ENCODE assay signal across 21 cellular contexts in genomic region chr15:93238641-93239040, GRCh38.
"Had no signal": no experiment of that assay in that cellular context is flagged by ENCODE, and none has a peak within 500 bp of the region (broad histone marks: within the 10 kb centered on the region; RNA-seq: fewer than 3 reads in every experiment).

No MANE protein-coding gene starts in this region.

- H3K4me3 Mint-ChIP-seq: IgD-negative memory B cell had no signal

- H3K9me3 ChIP-seq: SK-N-SH had no signal

- DNase-seq: Kasumi-1, MM.1S, NCI-H1092 treated with DMSO at 0.1 percent for 48 hours, NCI-H1436, NCI-H187, NCI-H2029, NCI-H2081 treated with DMSO at 0.1 percent for 48 hours, NCI-H2171, NCI-H226, NCI-H446, NCI-H510A, NCI-H524 treated with DMSO at 0.1 percent for 48 hours, NCI-H69, NCI-H774, SHP77, SK-N-SH had no signal

- H3K36me3 Mint-ChIP-seq: IgD-negative memory B cell had no signal

- H3K4me3 ChIP-seq: K562 had no signal

- H3K27ac ChIP-seq: HL-60, KMS-11, RWPE1 had no signal

- H3K4me1 Mint-ChIP-seq: IgD-negative memory B cell had no signal

- H3K27ac Mint-ChIP-seq: IgD-negative memory B cell had no signal

- ATAC-seq: K562 had no signal
